In the genomic region with DNA sequence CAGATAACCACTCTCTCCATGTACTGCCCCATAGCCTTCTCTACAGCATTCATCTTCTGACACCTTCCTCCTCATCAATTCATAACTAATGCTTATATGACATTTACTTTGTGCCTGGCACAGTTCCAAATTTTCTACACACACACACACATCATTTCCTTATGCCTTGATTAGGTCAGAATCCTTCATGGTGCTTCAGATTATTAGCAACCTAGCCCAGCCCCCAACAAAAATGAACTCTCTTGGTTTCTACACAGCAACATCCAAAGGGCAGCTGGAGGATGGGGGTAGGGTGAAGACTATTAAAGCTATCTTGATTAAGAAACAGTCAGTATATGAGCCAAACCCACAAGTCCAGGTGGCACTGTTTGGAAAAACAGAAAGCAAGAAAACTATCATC, we compare ENCODE assay signal across 1 cellular context.
TF ChIP-seq lines count a peak whose summit lies in the region.

No MANE protein-coding gene starts in this region.

TF ChIP-seq in K562, 482 proteins besides CTCF, POLR2A, EP300 and RAD21 (continued from another document):
- TF ChIP-seq, protein P1, sequence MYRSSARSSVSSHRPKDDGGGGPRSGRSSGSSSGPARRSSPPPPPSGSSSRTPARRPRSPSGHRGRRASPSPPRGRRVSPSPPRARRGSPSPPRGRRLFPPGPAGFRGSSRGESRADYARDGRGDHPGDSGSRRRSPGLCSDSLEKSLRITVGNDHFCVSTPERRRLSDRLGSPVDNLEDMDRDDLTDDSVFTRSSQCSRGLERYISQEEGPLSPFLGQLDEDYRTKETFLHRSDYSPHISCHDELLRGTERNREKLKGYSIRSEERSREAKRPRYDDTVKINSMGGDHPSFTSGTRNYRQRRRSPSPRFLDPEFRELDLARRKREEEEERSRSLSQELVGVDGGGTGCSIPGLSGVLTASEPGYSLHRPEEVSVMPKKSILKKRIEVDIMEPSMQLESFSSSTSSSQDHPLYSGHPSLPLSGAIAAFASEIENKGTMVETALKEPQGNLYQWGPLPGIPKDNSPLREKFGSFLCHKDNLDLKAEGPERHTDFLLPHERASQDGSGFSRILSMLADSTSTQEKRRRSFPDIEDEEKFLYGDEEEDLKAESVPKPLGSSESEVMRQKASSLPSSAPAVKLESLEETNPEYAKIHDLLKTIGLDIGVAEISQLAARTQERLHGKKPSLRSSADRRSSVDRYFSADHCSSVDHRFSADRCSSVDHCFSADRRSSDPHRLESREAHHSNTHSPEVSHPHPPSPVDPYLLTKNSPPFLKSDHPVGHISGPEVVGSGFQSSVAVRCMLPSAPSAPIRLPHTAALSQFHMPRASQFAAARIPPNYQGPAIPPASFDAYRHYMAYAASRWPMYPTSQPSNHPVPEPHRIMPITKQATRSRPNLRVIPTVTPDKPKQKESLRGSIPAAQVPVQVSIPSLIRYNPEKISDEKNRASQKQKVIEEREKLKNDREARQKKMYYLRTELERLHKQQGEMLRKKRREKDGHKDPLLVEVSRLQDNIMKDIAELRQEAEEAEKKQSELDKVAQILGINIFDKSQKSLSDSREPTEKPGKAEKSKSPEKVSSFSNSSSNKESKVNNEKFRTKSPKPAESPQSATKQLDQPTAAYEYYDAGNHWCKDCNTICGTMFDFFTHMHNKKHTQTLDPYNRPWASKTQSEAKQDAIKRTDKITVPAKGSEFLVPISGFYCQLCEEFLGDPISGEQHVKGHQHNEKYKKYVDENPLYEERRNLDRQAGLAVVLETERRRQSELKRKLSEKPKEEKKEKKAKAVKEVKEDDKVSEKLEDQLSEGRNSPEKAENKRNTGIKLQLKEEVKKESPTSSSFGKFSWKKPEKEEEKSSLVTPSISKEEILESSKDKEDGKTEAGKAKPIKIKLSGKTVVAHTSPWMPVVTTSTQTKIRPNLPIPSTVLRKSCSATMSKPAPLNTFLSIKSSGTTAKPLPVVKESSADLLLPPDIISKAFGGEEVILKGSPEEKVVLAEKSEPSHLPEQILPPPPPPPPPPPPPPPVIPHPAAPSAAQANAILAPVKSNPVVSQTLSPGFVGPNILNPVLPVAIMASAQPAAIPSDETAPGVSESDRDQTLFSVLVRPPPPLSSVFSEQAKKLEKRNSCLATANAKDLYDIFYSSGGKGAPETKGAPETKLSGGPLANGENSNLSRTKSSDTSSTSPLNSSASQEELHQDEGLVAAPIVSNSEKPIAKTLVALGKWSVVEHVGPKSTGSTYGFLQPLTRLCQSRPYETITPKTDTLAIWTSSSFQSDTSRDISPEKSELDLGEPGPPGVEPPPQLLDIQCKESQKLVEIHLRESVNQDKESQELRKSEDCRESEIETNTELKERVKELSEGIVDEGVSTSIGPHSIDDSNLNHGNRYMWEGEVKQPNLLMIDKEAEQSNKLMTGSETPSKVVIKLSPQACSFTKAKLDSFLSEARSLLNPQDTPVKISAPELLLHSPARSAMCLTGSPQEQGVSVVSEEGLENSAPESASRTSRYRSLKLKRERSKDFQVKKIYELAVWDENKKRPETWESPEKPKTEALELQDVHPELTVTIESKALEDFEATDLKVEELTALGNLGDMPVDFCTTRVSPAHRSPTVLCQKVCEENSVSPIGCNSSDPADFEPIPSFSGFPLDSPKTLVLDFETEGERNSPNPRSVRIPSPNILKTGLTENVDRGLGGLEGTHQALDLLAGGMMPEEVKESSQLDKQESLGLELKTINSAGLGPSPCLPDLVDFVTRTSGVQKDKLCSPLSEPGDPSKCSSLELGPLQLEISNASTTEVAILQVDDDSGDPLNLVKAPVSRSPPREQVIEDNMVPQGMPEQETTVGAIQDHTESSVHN (IDR thresholded peaks at IDR 0.05; ENCODE audit: borderline replicate concordance in 1 of 2, low read depth in 1 of 2) = no peak
- TF ChIP-seq SMC3 (conservative IDR thresholded peaks at IDR 0.05; ENCODE audit: insufficient read depth, low read depth, low read length) = no peak
